In the genomic region with DNA sequence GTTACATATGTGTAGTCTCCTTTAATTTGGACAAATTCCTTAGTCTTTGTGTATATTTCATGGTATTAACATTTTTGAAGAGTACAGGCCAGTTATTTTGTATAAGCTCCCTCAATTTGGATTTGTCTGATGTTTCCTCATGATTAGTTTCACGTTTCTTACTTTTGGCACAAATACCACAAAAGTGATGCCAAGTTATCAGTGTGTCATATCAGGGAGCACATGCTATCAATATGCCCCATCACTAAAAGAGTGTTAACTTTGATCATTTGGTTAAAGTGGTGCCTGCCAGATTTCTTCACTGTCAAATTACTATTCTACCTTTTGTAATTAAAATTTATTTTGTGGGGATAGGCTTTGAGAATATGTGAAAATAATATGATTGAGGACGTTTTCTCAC, we compare ENCODE assay signal across 14 cellular contexts.
"Had no signal": no experiment of that assay in that cellular context is flagged by ENCODE, and none has a peak within 500 bp of the region (broad histone marks: within the 10 kb centered on the region; RNA-seq: fewer than 3 reads in every experiment).

No MANE protein-coding gene starts in this region.

- H3K4me3 ChIP-seq: ascending aorta, gastrocnemius medialis, heart left ventricle, neural progenitor cell, sigmoid colon, stomach, testis had no signal

- H3K27ac Mint-ChIP-seq: activated naive CD8-positive, alpha-beta T cell treated with anti-CD3 and anti-CD28 coated beads, Interleukin-2, amount 10 ng/mL, durations not matched to agents 7 days and 5 days; neural progenitor cell; T-helper 1 cell treated with Interleukin-12 subunit alpha and Interleukin-12 subunit beta and Interleukin-4 antibody, amounts not matched to agents 30 μg/mL and 1 μg/mL, for 36 hours had no signal

- H3K27ac ChIP-seq: ascending aorta, epithelial cell of prostate, gastrocnemius medialis, heart left ventricle, neural progenitor cell, sigmoid colon, stomach, testis had no signal

- H3K27me3 Mint-ChIP-seq: activated naive CD8-positive, alpha-beta T cell treated with anti-CD3 and anti-CD28 coated beads, Interleukin-2, amount 10 ng/mL, durations not matched to agents 7 days and 5 days had no signal

- H3K9ac ChIP-seq: neural progenitor cell had no signal

- DNase-seq: activated CD4-positive, alpha-beta T cell treated with anti-CD3 and anti-CD28 coated beads for 48 hours; activated effector memory CD4-positive, alpha-beta T cell treated with anti-CD3 and anti-CD28 coated beads, Interleukin-2, amount 50 U/mL, for 16 hours; activated naive CD8-positive, alpha-beta T cell treated with anti-CD3 and anti-CD28 coated beads, Interleukin-2, amount 10 ng/mL, durations not matched to agents 7 days and 5 days; dermis blood vessel endothelial cell; gastrocnemius medialis; heart left ventricle; sigmoid colon; stimulated activated CD4-positive, alpha-beta T cell treated with anti-CD3 and anti-CD28 coated beads, Interleukin-1b, Interleukin-23, amount 100 ng/mL, for 48 hours; stomach; testis had no signal

- H2AFZ ChIP-seq: neural progenitor cell had no signal

- H3K4me3 Mint-ChIP-seq: activated naive CD8-positive, alpha-beta T cell treated with anti-CD3 and anti-CD28 coated beads, Interleukin-2, amount 10 ng/mL, durations not matched to agents 7 days and 5 days; neural progenitor cell; T-helper 1 cell treated with Interleukin-12 subunit alpha and Interleukin-12 subunit beta and Interleukin-4 antibody, amounts not matched to agents 30 μg/mL and 1 μg/mL, for 36 hours had no signal

- H3K9me3 ChIP-seq: ascending aorta, gastrocnemius medialis, heart left ventricle, sigmoid colon, stomach, testis had no signal

- H3K4me2 ChIP-seq: neural progenitor cell had no signal

- H3K9me3 Mint-ChIP-seq: activated naive CD8-positive, alpha-beta T cell treated with anti-CD3 and anti-CD28 coated beads, Interleukin-2, amount 10 ng/mL, durations not matched to agents 7 days and 5 days; neural progenitor cell; T-helper 1 cell treated with Interleukin-12 subunit alpha and Interleukin-12 subunit beta and Interleukin-4 antibody, amounts not matched to agents 30 μg/mL and 1 μg/mL, for 36 hours had no signal

- H3K4me1 ChIP-seq: ascending aorta, gastrocnemius medialis, neural progenitor cell, testis had no signal

- ATAC-seq: gastrocnemius medialis, heart left ventricle had no signal

- H3K4me1 Mint-ChIP-seq: neural progenitor cell had no signal

- H3K27me3 ChIP-seq: ascending aorta, gastrocnemius medialis, heart left ventricle, neural progenitor cell, sigmoid colon, stomach, testis had no signal
